In the genomic region with DNA sequence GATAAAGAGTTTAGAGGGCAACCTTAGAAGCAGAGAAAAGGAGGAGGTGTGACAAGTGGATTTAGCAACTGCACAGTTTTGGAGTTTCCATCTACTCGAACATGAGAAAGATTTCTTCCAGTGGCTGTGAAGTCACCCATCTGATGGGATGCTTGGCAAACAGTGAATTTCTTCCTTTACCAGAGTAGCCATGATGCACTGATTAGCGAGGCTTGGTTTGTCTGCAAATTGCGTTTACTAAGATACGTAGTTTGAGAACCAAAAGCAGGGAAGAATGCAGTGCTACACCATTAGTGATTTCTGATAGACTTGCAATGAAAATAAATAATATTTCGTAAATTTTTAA, we compare ENCODE assay signal across 8 cellular contexts. TPM values are rescaled to one million over a fixed set of nuclear protein-coding genes. Genes with fewer than 3 reads are reported as not detected.
DNase-seq lines count a peak whose midpoint lies in the region; ATAC-seq, FAIRE-seq and TF ChIP-seq lines count a peak whose summit lies in the region.

No MANE protein-coding gene starts in this region.

- H3K4me3 ChIP-seq in kidney (ENCODE audit: low read length in 2 of 2) (peak overlapping the region; percentile 69 to 93), thoracic aorta (peak overlapping the region; percentile 95)

- POLR2A ChIA-PET in activated CD4-positive, alpha-beta T cell treated with anti-CD3 and anti-CD28 coated beads, Interleukin-2, amount 10 ng/mL, durations not matched to agents 7 days and 5 days (lab: Charles Lee), result no interaction called here

- peak overlapping the region; percentile 71 to 76 for H3K27ac ChIP-seq in kidney (ENCODE audit: low read depth in 2 of 2, low read length in 2 of 2)
- peak overlapping the region; percentile 90 to 91 for H3K27ac ChIP-seq in thoracic aorta

- no peaks in the 10 kb centered on the region for H3K9me3 Mint-ChIP-seq in activated CD4-positive, alpha-beta T cell treated with anti-CD3 and anti-CD28 coated beads, Interleukin-2, amount 10 ng/mL, durations not matched to agents 7 days and 5 days
- no peaks in the 10 kb centered on the region for H3K9me3 Mint-ChIP-seq in activated naive CD4-positive, alpha-beta T cell treated with anti-CD3 and anti-CD28 coated beads, Interleukin-2, amount 50 U/mL, for 72 hours

- no peak for FAIRE-seq in kidney (lab: Jason Lieb, UNC)

- H3K9me3 ChIP-seq in kidney (ENCODE audit: control insufficient read depth in 1 of 2, low read length in 2 of 2), result no peaks in the 10 kb centered on the region
- no peaks in the 10 kb centered on the region for H3K9me3 ChIP-seq in thoracic aorta

- H3K27me3 Mint-ChIP-seq in activated CD4-positive, alpha-beta T cell treated with anti-CD3 and anti-CD28 coated beads, Interleukin-2, amount 10 ng/mL, durations not matched to agents 7 days and 5 days, result no peaks in the 10 kb centered on the region

- peaks cover 53% of the 10 kb centered on the region for H3K4me1 Mint-ChIP-seq in activated CD4-positive, alpha-beta T cell treated with anti-CD3 and anti-CD28 coated beads, Interleukin-2, amount 10 ng/mL, durations not matched to agents 7 days and 5 days

- intact Hi-C loops in kidney (cut with DNase I), result no loop called here

- H3K27ac Mint-ChIP-seq in activated CD4-positive, alpha-beta T cell treated with anti-CD3 and anti-CD28 coated beads, Interleukin-2, amount 10 ng/mL, durations not matched to agents 7 days and 5 days, result peak overlapping the region; percentile 91
- peak overlapping the region; percentile 99 for H3K27ac Mint-ChIP-seq in activated naive CD4-positive, alpha-beta T cell treated with anti-CD3 and anti-CD28 coated beads, Interleukin-2, amount 50 U/mL, for 72 hours

- H3K9ac ChIP-seq in kidney (ENCODE audit: low read length in 2 of 2), result peak overlapping the region; percentile 71 to 78

- peak overlapping the region; percentile 82 for H3K4me3 Mint-ChIP-seq in activated CD4-positive, alpha-beta T cell treated with anti-CD3 and anti-CD28 coated beads, Interleukin-2, amount 10 ng/mL, durations not matched to agents 7 days and 5 days

- ATAC-seq in activated naive CD4-positive, alpha-beta T cell treated with anti-CD3 and anti-CD28 coated beads, Interleukin-2, amount 50 U/mL, for 72 hours, result no peak
- ATAC-seq in thoracic aorta (ENCODE audit: insufficient number of reproducible peaks, low FRiP score, low read depth) (no peak), GM18909 (IDR thresholded peaks at IDR 0.05; ENCODE audit: poor library complexity, unreplicated experiment) (no peak), GM21390 (IDR thresholded peaks at IDR 0.05; ENCODE audit: unreplicated experiment) (no peak)

- DNase-seq in activated CD4-positive, alpha-beta T cell treated with anti-CD3 and anti-CD28 coated beads, Interleukin-2, amount 10 ng/mL, durations not matched to agents 7 days and 5 days, result no peak
- no peak for DNase-seq in activated CD4-positive, alpha-beta T cell treated with anti-CD3 and anti-CD28 coated beads for 4 hours
- DNase-seq in activated naive CD4-positive, alpha-beta T cell treated with anti-CD3 and anti-CD28 coated beads, Interleukin-2, amount 50 U/mL, for 72 hours (ENCODE audit: low spot score in 2 of 2), result no peak
- no peak for DNase-seq in kidney
- DNase-seq in thoracic aorta (ENCODE audit: low spot score), result no peak
- no peak for DNase-seq in stimulated activated CD4-positive, alpha-beta T cell treated with anti-CD3 and anti-CD28 coated beads, Interleukin-4, amount 100 ng/mL, for 24 hours

- H3K27me3 ChIP-seq in thoracic aorta (replicated peaks; ENCODE audit: insufficient read depth), result no peaks in the 10 kb centered on the region

- no peak for TF ChIP-seq CTCF in kidney (IDR thresholded peaks at IDR 0.05; ENCODE audit: borderline replicate concordance, extremely low read depth, insufficient read depth)
- TF ChIP-seq CTCF in thoracic aorta (IDR thresholded peaks at IDR 0.05), result no peak

- peaks cover 5% of the 10 kb centered on the region for H3K36me3 Mint-ChIP-seq in activated CD4-positive, alpha-beta T cell treated with anti-CD3 and anti-CD28 coated beads, Interleukin-2, amount 10 ng/mL, durations not matched to agents 7 days and 5 days (ENCODE audit: low read depth)
- H3K36me3 Mint-ChIP-seq in activated naive CD4-positive, alpha-beta T cell treated with anti-CD3 and anti-CD28 coated beads, Interleukin-2, amount 50 U/mL, for 72 hours, result peaks cover 13 to 16% of the 10 kb centered on the region in 2 donors

- H3K36me3 ChIP-seq in kidney (ENCODE audit: control insufficient read depth in 1 of 2, insufficient read depth in 2 of 2, low read length in 2 of 2), result no peaks in the 10 kb centered on the region
- no peaks in the 10 kb centered on the region for H3K36me3 ChIP-seq in thoracic aorta

- CTCF ChIA-PET in activated CD4-positive, alpha-beta T cell treated with anti-CD3 and anti-CD28 coated beads, Interleukin-2, amount 10 ng/mL, durations not matched to agents 7 days and 5 days (lab: Charles Lee), result interaction anchor here (0.7 to 3.5 kb wide), 5 partner anchors 7 to 22 kb away, joined by 3 to 12 read pairs (median 4); no protein-coding TSS in a partner anchor

- H3K4me1 ChIP-seq in kidney (ENCODE audit: control insufficient read depth in 1 of 2, insufficient read depth in 1 of 2, low read depth in 1 of 2, low read length in 2 of 2) (no peaks in the 10 kb centered on the region), thoracic aorta (ENCODE audit: control insufficient read depth in 1 of 2, low read depth in 2 of 2) (peaks cover 6 to 41% of the 10 kb centered on the region in 2 donors)

RNA-seq across cellular contexts. Expression of a gene that starts 0.8 kb away (rescaled TPM):
- 10 to 100 TPM; 33.7 to 37.4 TPM for total RNA-seq in activated CD4-positive, alpha-beta T cell treated with anti-CD3 and anti-CD28 coated beads, Interleukin-2, amount 10 ng/mL, durations not matched to agents 7 days and 5 days
- 100 to 1,000 TPM in 1 of 2 donors, 10 to 100 TPM in 1; 43.0 to 108 TPM for total RNA-seq in activated naive CD4-positive, alpha-beta T cell treated with anti-CD3 and anti-CD28 coated beads, Interleukin-2, amount 50 U/mL, for 72 hours
- total RNA-seq in kidney (12.6 TPM), thoracic aorta (10 to 100 TPM; 18.8 to 50.1 TPM)
- polyA plus RNA-seq in kidney (ENCODE audit: insufficient read depth, low read depth, low replicate concordance), result 10.4 TPM
